ENCODE assay signal across 31 cellular contexts in genomic region chrY:21073632-21074031, GRCh38.
"Had no signal": no experiment of that assay in that cellular context is flagged by ENCODE, and none has a peak within 500 bp of the region (broad histone marks: within the 10 kb centered on the region; RNA-seq: fewer than 3 reads in every experiment).

No MANE protein-coding gene starts in this region.

- H3K27me3 ChIP-seq: ascending aorta, cardiac muscle cell, Peyer's patch, SJSA1 had no signal

- H3K27ac Mint-ChIP-seq: activated CD4-positive, alpha-beta memory T cell treated with anti-CD3 and anti-CD28 coated beads, Interleukin-2, amount 10 ng/mL, durations not matched to agents 7 days and 5 days; activated CD8-positive, alpha-beta memory T cell treated with anti-CD3 and anti-CD28 coated beads, Interleukin-2, amount 10 ng/mL, durations not matched to agents 7 days and 5 days; activated naive CD4-positive, alpha-beta T cell treated with anti-CD3 and anti-CD28 coated beads, Interleukin-2, amount 10 ng/mL, durations not matched to agents 7 days and 5 days; activated naive CD8-positive, alpha-beta T cell treated with anti-CD3 and anti-CD28 coated beads, Interleukin-2, amount 10 ng/mL, durations not matched to agents 7 days and 5 days; T-helper 1 cell treated with Interleukin-12 subunit alpha and Interleukin-12 subunit beta and Interleukin-4 antibody, amounts not matched to agents 30 μg/mL and 1 μg/mL, for 36 hours had no signal

- H3K36me3 Mint-ChIP-seq: activated CD8-positive, alpha-beta memory T cell treated with anti-CD3 and anti-CD28 coated beads, Interleukin-2, amount 10 ng/mL, durations not matched to agents 7 days and 5 days; activated naive CD8-positive, alpha-beta T cell treated with anti-CD3 and anti-CD28 coated beads, Interleukin-2, amount 10 ng/mL, durations not matched to agents 7 days and 5 days had no signal

- H3K27me3 Mint-ChIP-seq: activated CD4-positive, alpha-beta memory T cell treated with anti-CD3 and anti-CD28 coated beads, Interleukin-2, amount 10 ng/mL, durations not matched to agents 7 days and 5 days; activated CD8-positive, alpha-beta memory T cell treated with anti-CD3 and anti-CD28 coated beads, Interleukin-2, amount 10 ng/mL, durations not matched to agents 7 days and 5 days; activated naive CD4-positive, alpha-beta T cell treated with anti-CD3 and anti-CD28 coated beads, Interleukin-2, amount 10 ng/mL, durations not matched to agents 7 days and 5 days; activated naive CD8-positive, alpha-beta T cell treated with anti-CD3 and anti-CD28 coated beads, Interleukin-2, amount 10 ng/mL, durations not matched to agents 7 days and 5 days; central memory CD8-positive, alpha-beta T cell had no signal

- H3K9ac ChIP-seq: SK-N-SH had no signal

- ATAC-seq: activated CD8-positive, alpha-beta memory T cell treated with anti-CD3 and anti-CD28 coated beads, Interleukin-2, amount 10 ng/mL, durations not matched to agents 7 days and 5 days had no signal

- H3K4me3 ChIP-seq: ascending aorta, cardiac muscle cell, Peyer's patch, SJSA1 had no signal

- H3K36me3 ChIP-seq: ascending aorta, cardiac muscle cell, Peyer's patch, SJSA1, WERI-Rb-1 had no signal

- H3K4me1 Mint-ChIP-seq: activated CD8-positive, alpha-beta memory T cell treated with anti-CD3 and anti-CD28 coated beads, Interleukin-2, amount 10 ng/mL, durations not matched to agents 7 days and 5 days; activated naive CD8-positive, alpha-beta T cell treated with anti-CD3 and anti-CD28 coated beads, Interleukin-2, amount 10 ng/mL, durations not matched to agents 7 days and 5 days; central memory CD8-positive, alpha-beta T cell had no signal

- H3K9me3 ChIP-seq: ascending aorta, Peyer's patch, SJSA1, SK-N-SH had no signal

- H3K4me3 Mint-ChIP-seq: activated CD4-positive, alpha-beta memory T cell treated with anti-CD3 and anti-CD28 coated beads, Interleukin-2, amount 10 ng/mL, durations not matched to agents 7 days and 5 days; activated CD8-positive, alpha-beta memory T cell treated with anti-CD3 and anti-CD28 coated beads, Interleukin-2, amount 10 ng/mL, durations not matched to agents 7 days and 5 days; activated naive CD4-positive, alpha-beta T cell treated with anti-CD3 and anti-CD28 coated beads, Interleukin-2, amount 10 ng/mL, durations not matched to agents 7 days and 5 days; activated naive CD8-positive, alpha-beta T cell treated with anti-CD3 and anti-CD28 coated beads, Interleukin-2, amount 10 ng/mL, durations not matched to agents 7 days and 5 days; central memory CD8-positive, alpha-beta T cell; T-helper 1 cell treated with Interleukin-12 subunit alpha and Interleukin-12 subunit beta and Interleukin-4 antibody, amounts not matched to agents 30 μg/mL and 1 μg/mL, for 36 hours had no signal

- DNase-seq: activated CD4-positive, alpha-beta memory T cell treated with anti-CD3 and anti-CD28 coated beads, Interleukin-2, amount 10 ng/mL, durations not matched to agents 7 days and 5 days; activated CD4-positive, alpha-beta T cell treated with anti-CD3 and anti-CD28 coated beads for 1 hour; activated CD4-positive, alpha-beta T cell treated with anti-CD3 and anti-CD28 coated beads for 48 hours; activated CD8-positive, alpha-beta memory T cell treated with anti-CD3 and anti-CD28 coated beads for 24 hours; activated CD8-positive, alpha-beta memory T cell treated with anti-CD3 and anti-CD28 coated beads, Interleukin-2, amount 10 ng/mL, durations not matched to agents 7 days and 5 days; activated CD8-positive, alpha-beta memory T cell treated with anti-CD3 and anti-CD28 coated beads, Interleukin-2, amount 50 U/mL, for 48 hours; activated effector memory CD4-positive, alpha-beta T cell treated with Interleukin-2 at 50 U/mL for 16 hours; activated naive CD4-positive, alpha-beta T cell treated with anti-CD3 and anti-CD28 coated beads, Interleukin-2, amount 10 ng/mL, durations not matched to agents 7 days and 5 days; activated naive CD8-positive, alpha-beta T cell treated with anti-CD3 and anti-CD28 coated beads, Interleukin-2, amount 10 ng/mL, durations not matched to agents 7 days and 5 days; activated T-cell treated with anti-CD3 and anti-CD28 coated beads, Interleukin-2, amount 50 U/mL, for 48 hours; Karpas-422; MM.1S; NCI-H1092; NCI-H1436 treated with DMSO at 0.1 percent for 48 hours; NCI-H1694 treated with DMSO at 0.1 percent for 48 hours; NCI-H2029; NCI-H345; NCI-H524 treated with DMSO at 0.1 percent for 48 hours; NCI-H748 treated with DMSO at 0.1 percent for 48 hours; NK-92 treated with Interleukin-12 subunit alpha and Interleukin-12 subunit beta, amount 100 ng/mL, for 24 hours; Peyer's patch; RPMI8226; SHP77 treated with DMSO at 0.1 percent for 48 hours; SK-N-SH; T-helper 9 cell; WERI-Rb-1 had no signal

- H3K4me1 ChIP-seq: ascending aorta, Peyer's patch, SJSA1 had no signal

- H3K4me2 ChIP-seq: SK-N-SH had no signal

- H3K27ac ChIP-seq: ascending aorta, cardiac muscle cell, Peyer's patch, SJSA1, WERI-Rb-1 had no signal

- H3K9me3 Mint-ChIP-seq: activated CD4-positive, alpha-beta memory T cell treated with anti-CD3 and anti-CD28 coated beads, Interleukin-2, amount 10 ng/mL, durations not matched to agents 7 days and 5 days; activated naive CD4-positive, alpha-beta T cell treated with anti-CD3 and anti-CD28 coated beads, Interleukin-2, amount 10 ng/mL, durations not matched to agents 7 days and 5 days; activated naive CD8-positive, alpha-beta T cell treated with anti-CD3 and anti-CD28 coated beads, Interleukin-2, amount 10 ng/mL, durations not matched to agents 7 days and 5 days; central memory CD8-positive, alpha-beta T cell had no signal
